In the genomic region with DNA sequence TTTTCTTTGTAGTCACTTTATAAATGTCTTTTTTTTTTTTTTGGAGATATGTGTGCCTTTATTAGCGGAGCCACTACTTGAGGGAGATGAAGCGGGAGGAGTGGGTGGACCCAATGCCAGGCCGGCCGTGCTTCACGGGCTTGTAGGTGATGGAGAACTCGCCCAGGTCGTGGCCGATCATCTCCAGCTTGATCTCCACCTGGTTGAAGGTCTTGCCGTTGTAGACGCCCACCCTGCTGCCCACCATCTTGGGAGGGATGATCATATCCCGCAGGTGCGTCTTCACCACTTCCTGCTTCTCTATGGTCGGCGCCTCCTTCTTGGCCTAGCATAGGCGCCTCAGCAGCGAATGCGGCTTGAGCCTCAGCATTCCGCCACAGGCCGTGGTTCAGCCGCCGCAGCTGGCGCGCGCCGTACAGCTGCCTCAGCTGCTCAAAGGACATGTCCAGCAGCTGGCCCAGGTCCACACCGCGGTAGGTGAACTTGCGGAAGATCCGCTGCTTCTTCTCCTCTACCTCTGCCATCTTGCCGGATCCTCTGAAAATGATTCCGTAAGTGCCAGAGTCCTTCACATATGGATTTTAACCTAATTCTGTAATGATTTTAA, we compare ENCODE assay signal across 24 cellular contexts.
"Had no signal": no experiment of that assay in that cellular context is flagged by ENCODE, and none has a peak within 500 bp of the region (broad histone marks: within the 10 kb centered on the region; RNA-seq: fewer than 3 reads in every experiment).

No MANE protein-coding gene starts in this region.

- H2AFZ ChIP-seq: parathyroid adenoma had no signal

- H3K27me3 ChIP-seq: left lung, neutrophil, right atrium auricular region, right lobe of liver, spleen, suprapubic skin, tibial nerve, uterus had no signal

- H3K36me3 ChIP-seq: left lung, neutrophil, right atrium auricular region, right lobe of liver, spleen, suprapubic skin, tibial nerve, uterus had no signal

- H3K4me3 ChIP-seq: left lung, lung, right atrium auricular region, right lobe of liver, skin epidermis, spleen, suprapubic skin, tibial nerve, uterus had no signal

- H3K27ac ChIP-seq: left lung, neutrophil, parathyroid adenoma, right atrium auricular region, right lobe of liver, skin epidermis, spleen, suprapubic skin, tibial nerve, uterus had no signal

- H3K36me3 Mint-ChIP-seq: memory B cell; naive thymus-derived CD8-positive, alpha-beta T cell; stimulated activated effector memory CD8-positive, alpha-beta T cell treated with anti-CD3 and anti-CD28 coated beads, Interleukin-12 subunit alpha, Interleukin-12 subunit beta, amount 100 ng/mL, for 72 hours; type B pancreatic cell had no signal

- H3K9me3 Mint-ChIP-seq: memory B cell, neural crest cell had no signal

- H3K9me3 ChIP-seq: neutrophil, right atrium auricular region, right lobe of liver, suprapubic skin, uterus had no signal

- DNase-seq: hippocampal formation; kidney glomerular epithelial cell; left colon; naive thymus-derived CD8-positive, alpha-beta T cell; occipital lobe; right lobe of liver; spleen; stimulated activated CD4-positive, alpha-beta T cell treated with anti-CD3 and anti-CD28 coated beads, Interleukin-4, amount 100 ng/mL, for 24 hours; stimulated activated naive CD4-positive, alpha-beta T cell; uterus had no signal

- H3K4me1 Mint-ChIP-seq: memory B cell; naive thymus-derived CD8-positive, alpha-beta T cell; nephron; neural crest cell; stimulated activated effector memory CD8-positive, alpha-beta T cell treated with anti-CD3 and anti-CD28 coated beads, Interleukin-12 subunit alpha, Interleukin-12 subunit beta, amount 100 ng/mL, for 72 hours had no signal

- H3K9ac ChIP-seq: parathyroid adenoma had no signal

- ATAC-seq: left colon; left lung; naive thymus-derived CD8-positive, alpha-beta T cell; right lobe of liver; stimulated activated effector memory CD8-positive, alpha-beta T cell treated with anti-CD3 and anti-CD28 coated beads, Interleukin-12 subunit alpha, Interleukin-12 subunit beta, amount 100 ng/mL, for 72 hours had no signal

- H3K4me3 Mint-ChIP-seq: memory B cell; naive thymus-derived CD8-positive, alpha-beta T cell; nephron; neural crest cell; stimulated activated effector memory CD8-positive, alpha-beta T cell treated with anti-CD3 and anti-CD28 coated beads, Interleukin-12 subunit alpha, Interleukin-12 subunit beta, amount 100 ng/mL, for 72 hours; stimulated activated naive CD8-positive, alpha-beta T cell treated with anti-CD3 and anti-CD28 coated beads, Interleukin-15, Interleukin-2, amounts not matched to agents 100 ng/mL and 50 ng/mL, for 24 hours; type B pancreatic cell had no signal

- H3K27ac Mint-ChIP-seq: memory B cell; naive thymus-derived CD8-positive, alpha-beta T cell; stimulated activated effector memory CD8-positive, alpha-beta T cell treated with anti-CD3 and anti-CD28 coated beads, Interleukin-12 subunit alpha, Interleukin-12 subunit beta, amount 100 ng/mL, for 72 hours; stimulated activated naive CD8-positive, alpha-beta T cell treated with anti-CD3 and anti-CD28 coated beads, Interleukin-15, Interleukin-2, amounts not matched to agents 100 ng/mL and 50 ng/mL, for 24 hours; type B pancreatic cell had no signal

- H3K4me1 ChIP-seq: left lung, parathyroid adenoma, right atrium auricular region, right lobe of liver, spleen, suprapubic skin, tibial nerve, uterus had no signal

- H3K27me3 Mint-ChIP-seq: memory B cell; naive thymus-derived CD8-positive, alpha-beta T cell; stimulated activated naive CD8-positive, alpha-beta T cell treated with anti-CD3 and anti-CD28 coated beads, Interleukin-15, Interleukin-2, amounts not matched to agents 100 ng/mL and 50 ng/mL, for 24 hours; type B pancreatic cell had no signal

- H3K79me2 ChIP-seq: parathyroid adenoma had no signal
